2 cellular contexts compared by ENCODE assay signal in the genomic region with DNA sequence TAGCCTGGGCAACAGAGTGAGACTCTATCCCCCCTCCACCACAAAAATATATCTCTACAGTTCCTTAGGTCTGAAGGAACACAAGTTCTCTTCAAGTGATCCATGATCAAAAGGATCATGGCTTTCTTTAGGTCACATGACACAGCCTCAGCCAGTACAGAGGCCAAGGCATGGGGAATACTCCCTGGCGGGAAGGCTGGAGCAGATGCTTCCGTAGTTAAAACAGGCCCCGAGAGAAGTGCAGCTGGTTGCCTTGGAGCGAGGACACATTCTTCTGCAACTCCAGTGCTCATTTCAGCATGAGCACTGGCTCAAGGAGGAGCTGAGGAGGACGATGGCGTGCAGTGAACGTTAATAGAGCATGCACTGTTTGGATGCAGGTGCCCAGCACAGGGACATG.
TF ChIP-seq lines count a peak whose summit lies in the region.

No MANE protein-coding gene starts in this region.

TF ChIP-seq in GM12891, 5 proteins besides CTCF, POLR2A, EP300 and RAD21:
- TF ChIP-seq POU2F2 (IDR thresholded peaks at IDR 0.05; ENCODE audit: low read depth, low read length): no peak
- no peak for TF ChIP-seq POLR2AphosphoS5 (IDR thresholded peaks at IDR 0.05; ENCODE audit: low read depth, low read length)
- no peak for TF ChIP-seq PAX5 (IDR thresholded peaks at IDR 0.05; ENCODE audit: insufficient read depth, low read length, severe bottlenecking)
- no peak for TF ChIP-seq TAF1 (IDR thresholded peaks at IDR 0.05; ENCODE audit: low read depth, low read length)
- no peak for TF ChIP-seq SPI1 (IDR thresholded peaks at IDR 0.05; ENCODE audit: low read depth, low read length)

TF ChIP-seq in HepG2, 621 proteins besides CTCF, POLR2A, EP300 and RAD21:
- TF ChIP-seq, protein P1, sequence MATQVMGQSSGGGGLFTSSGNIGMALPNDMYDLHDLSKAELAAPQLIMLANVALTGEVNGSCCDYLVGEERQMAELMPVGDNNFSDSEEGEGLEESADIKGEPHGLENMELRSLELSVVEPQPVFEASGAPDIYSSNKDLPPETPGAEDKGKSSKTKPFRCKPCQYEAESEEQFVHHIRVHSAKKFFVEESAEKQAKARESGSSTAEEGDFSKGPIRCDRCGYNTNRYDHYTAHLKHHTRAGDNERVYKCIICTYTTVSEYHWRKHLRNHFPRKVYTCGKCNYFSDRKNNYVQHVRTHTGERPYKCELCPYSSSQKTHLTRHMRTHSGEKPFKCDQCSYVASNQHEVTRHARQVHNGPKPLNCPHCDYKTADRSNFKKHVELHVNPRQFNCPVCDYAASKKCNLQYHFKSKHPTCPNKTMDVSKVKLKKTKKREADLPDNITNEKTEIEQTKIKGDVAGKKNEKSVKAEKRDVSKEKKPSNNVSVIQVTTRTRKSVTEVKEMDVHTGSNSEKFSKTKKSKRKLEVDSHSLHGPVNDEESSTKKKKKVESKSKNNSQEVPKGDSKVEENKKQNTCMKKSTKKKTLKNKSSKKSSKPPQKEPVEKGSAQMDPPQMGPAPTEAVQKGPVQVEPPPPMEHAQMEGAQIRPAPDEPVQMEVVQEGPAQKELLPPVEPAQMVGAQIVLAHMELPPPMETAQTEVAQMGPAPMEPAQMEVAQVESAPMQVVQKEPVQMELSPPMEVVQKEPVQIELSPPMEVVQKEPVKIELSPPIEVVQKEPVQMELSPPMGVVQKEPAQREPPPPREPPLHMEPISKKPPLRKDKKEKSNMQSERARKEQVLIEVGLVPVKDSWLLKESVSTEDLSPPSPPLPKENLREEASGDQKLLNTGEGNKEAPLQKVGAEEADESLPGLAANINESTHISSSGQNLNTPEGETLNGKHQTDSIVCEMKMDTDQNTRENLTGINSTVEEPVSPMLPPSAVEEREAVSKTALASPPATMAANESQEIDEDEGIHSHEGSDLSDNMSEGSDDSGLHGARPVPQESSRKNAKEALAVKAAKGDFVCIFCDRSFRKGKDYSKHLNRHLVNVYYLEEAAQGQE (IDR thresholded peaks at IDR 0.05; ENCODE audit: borderline replicate concordance in 1 of 2, low read depth in 1 of 2, low read length in 2 of 2): no peak
- TF ChIP-seq MZF1 (CRISPR knock-in tag; IDR thresholded peaks at IDR 0.05; ENCODE audit: borderline replicate concordance): no peak
- TF ChIP-seq SMAD9 (CRISPR knock-in tag; IDR thresholded peaks at IDR 0.05): no peak
- TF ChIP-seq MAZ (IDR thresholded peaks at IDR 0.05; ENCODE audit: borderline replicate concordance, low read depth, low read length): no peak
- no peak for TF ChIP-seq MAZ (CRISPR knock-in tag; IDR thresholded peaks at IDR 0.05; ENCODE audit: low read depth)
- TF ChIP-seq, protein P2, sequence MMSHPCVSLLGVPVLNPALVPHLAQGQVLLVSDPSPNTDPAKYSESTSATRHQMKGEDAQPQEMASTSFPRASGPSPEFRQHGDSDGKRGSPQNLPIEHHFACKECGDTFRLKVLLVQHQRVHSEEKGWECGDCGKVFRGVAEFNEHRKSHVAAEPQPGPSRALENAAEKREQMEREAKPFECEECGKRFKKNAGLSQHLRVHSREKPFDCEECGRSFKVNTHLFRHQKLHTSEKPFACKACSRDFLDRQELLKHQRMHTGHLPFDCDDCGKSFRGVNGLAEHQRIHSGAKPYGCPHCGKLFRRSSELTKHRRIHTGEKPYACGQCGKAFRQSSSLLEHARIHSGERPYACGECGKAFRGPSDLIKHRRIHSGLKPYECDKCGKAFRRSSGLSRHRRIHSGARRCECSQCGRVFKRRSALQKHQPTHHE (CRISPR knock-in tag; IDR thresholded peaks at IDR 0.05; ENCODE audit: borderline replicate concordance): no peak
- no peak for TF ChIP-seq NR2C2 (CRISPR knock-in tag; IDR thresholded peaks at IDR 0.05; ENCODE audit: borderline replicate concordance)
- no peak for TF ChIP-seq FOXP1 (IDR thresholded peaks at IDR 0.05)
- no peak for TF ChIP-seq FOXP1 (CRISPR knock-in tag; IDR thresholded peaks at IDR 0.05)
